1 cellular context compared by ENCODE assay signal in the genomic region with DNA sequence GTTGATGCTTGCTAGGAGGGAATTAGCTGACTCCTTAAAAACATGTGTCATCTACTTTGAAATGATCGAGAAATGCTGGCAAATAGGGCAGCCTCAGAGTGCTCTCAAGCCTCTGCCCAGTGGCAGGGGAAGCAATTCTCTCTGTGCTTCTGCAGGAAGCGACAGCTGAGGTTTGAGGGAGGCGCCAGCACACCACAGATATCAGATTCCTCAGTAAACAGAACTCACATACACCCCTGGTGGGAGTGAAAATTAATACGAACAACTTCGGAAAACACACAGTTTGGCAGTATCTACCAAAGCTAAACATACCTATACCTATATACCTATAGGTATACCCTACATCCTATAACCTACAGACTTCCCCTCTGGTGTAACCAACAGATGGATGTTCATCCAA.
TF ChIP-seq lines count a peak whose summit lies in the region.

No MANE protein-coding gene starts in this region.

TF ChIP-seq in GM23338, 12 proteins besides CTCF, POLR2A, EP300 and RAD21 (continued from another document):
- TF ChIP-seq, protein P1, sequence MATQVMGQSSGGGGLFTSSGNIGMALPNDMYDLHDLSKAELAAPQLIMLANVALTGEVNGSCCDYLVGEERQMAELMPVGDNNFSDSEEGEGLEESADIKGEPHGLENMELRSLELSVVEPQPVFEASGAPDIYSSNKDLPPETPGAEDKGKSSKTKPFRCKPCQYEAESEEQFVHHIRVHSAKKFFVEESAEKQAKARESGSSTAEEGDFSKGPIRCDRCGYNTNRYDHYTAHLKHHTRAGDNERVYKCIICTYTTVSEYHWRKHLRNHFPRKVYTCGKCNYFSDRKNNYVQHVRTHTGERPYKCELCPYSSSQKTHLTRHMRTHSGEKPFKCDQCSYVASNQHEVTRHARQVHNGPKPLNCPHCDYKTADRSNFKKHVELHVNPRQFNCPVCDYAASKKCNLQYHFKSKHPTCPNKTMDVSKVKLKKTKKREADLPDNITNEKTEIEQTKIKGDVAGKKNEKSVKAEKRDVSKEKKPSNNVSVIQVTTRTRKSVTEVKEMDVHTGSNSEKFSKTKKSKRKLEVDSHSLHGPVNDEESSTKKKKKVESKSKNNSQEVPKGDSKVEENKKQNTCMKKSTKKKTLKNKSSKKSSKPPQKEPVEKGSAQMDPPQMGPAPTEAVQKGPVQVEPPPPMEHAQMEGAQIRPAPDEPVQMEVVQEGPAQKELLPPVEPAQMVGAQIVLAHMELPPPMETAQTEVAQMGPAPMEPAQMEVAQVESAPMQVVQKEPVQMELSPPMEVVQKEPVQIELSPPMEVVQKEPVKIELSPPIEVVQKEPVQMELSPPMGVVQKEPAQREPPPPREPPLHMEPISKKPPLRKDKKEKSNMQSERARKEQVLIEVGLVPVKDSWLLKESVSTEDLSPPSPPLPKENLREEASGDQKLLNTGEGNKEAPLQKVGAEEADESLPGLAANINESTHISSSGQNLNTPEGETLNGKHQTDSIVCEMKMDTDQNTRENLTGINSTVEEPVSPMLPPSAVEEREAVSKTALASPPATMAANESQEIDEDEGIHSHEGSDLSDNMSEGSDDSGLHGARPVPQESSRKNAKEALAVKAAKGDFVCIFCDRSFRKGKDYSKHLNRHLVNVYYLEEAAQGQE (IDR thresholded peaks at IDR 0.05; ENCODE audit: unreplicated experiment), result no peak
- TF ChIP-seq, protein P2, sequence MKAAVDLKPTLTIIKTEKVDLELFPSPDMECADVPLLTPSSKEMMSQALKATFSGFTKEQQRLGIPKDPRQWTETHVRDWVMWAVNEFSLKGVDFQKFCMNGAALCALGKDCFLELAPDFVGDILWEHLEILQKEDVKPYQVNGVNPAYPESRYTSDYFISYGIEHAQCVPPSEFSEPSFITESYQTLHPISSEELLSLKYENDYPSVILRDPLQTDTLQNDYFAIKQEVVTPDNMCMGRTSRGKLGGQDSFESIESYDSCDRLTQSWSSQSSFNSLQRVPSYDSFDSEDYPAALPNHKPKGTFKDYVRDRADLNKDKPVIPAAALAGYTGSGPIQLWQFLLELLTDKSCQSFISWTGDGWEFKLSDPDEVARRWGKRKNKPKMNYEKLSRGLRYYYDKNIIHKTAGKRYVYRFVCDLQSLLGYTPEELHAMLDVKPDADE (IDR thresholded peaks at IDR 0.05), result no peak
